ENCODE assay signal across 9 cellular contexts in genomic region chr16:83954577-83955016, GRCh38. TPM values are rescaled to one million over a fixed set of nuclear protein-coding genes. Genes with fewer than 3 reads are reported as not detected.
DNase-seq lines count a peak whose midpoint lies in the region; ATAC-seq and TF ChIP-seq lines count a peak whose summit lies in the region.
"Had no signal": no experiment of that assay in that cellular context is flagged by ENCODE, and none has a peak within 500 bp of the region (broad histone marks: within the 10 kb centered on the region; RNA-seq: fewer than 3 reads in every experiment).

No MANE protein-coding gene starts in this region.

- POLR2A ChIA-PET in naive thymus-derived CD4-positive, alpha-beta T cell (lab: Charles Lee): no interaction called here

- no peaks in the 10 kb centered on the region for H3K9me3 ChIP-seq in naive thymus-derived CD4-positive, alpha-beta T cell (ENCODE audit: control insufficient read depth in 2 of 3, low read length in 3 of 3)

- no peak for TF ChIP-seq CTCF in AG10803 (conservative IDR thresholded peaks at IDR 0.05; ENCODE audit: low read length)
- no peak for TF ChIP-seq CTCF in NB4 (IDR thresholded peaks at IDR 0.05; ENCODE audit: low read depth, low read length)

- peaks cover 7 to 36% (median 17%) of the 10 kb centered on the region in 5 donors for H3K27me3 Mint-ChIP-seq in naive thymus-derived CD4-positive, alpha-beta T cell

- no peak overlapping the region; the same call in none of the 2 replicates for H3K4me3 ChIP-seq in AG10803 (ENCODE audit: low read length)
- H3K4me3 ChIP-seq in NB4 (ENCODE audit: low read depth, low read length): no peak overlapping the region
- no peak overlapping the region for H3K4me3 ChIP-seq in naive thymus-derived CD4-positive, alpha-beta T cell (ENCODE audit: low read length)

- peaks cover 0 to 6% of the 10 kb centered on the region in 2 donors for H3K27me3 ChIP-seq in naive thymus-derived CD4-positive, alpha-beta T cell (ENCODE audit: control insufficient read depth in 2 of 2, insufficient read depth in 2 of 2, low read length in 2 of 2)

- H3K36me3 ChIP-seq in naive thymus-derived CD4-positive, alpha-beta T cell (ENCODE audit: control insufficient read depth in 2 of 3, insufficient read depth in 3 of 3, low read length in 3 of 3): no peaks in the 10 kb centered on the region

- CTCF ChIA-PET in naive thymus-derived CD4-positive, alpha-beta T cell (lab: Charles Lee): no interaction called here

- DNase-seq in AG10803 (ENCODE audit: low read depth) (peak; percentile 65), NB4 (ENCODE audit: low read depth) (peak; percentile 39), epithelial cell of prostate (ENCODE audit: low read depth, low spot score) (no peak)
- no peak for DNase-seq in naive thymus-derived CD4-positive, alpha-beta T cell
- no peak for DNase-seq in stimulated activated CD8-positive, alpha-beta memory T cell treated with anti-CD3 and anti-CD28 coated beads, Interleukin-4, amount 100 ng/mL, for 48 hours
- DNase-seq in effector CD4-positive, alpha-beta T cell: no peak
- no peak for DNase-seq in activated naive CD4-positive, alpha-beta T cell (lab: John Stamatoyannopoulos, UW)

- no peak overlapping the region for H3K27ac Mint-ChIP-seq in naive thymus-derived CD4-positive, alpha-beta T cell

- no peak for TF ChIP-seq POLR2A in NB4 (IDR thresholded peaks at IDR 0.05; ENCODE audit: extremely low read depth, insufficient read length)

- H3K4me1 Mint-ChIP-seq in naive thymus-derived CD4-positive, alpha-beta T cell: peaks cover 0 to 12% (median 9%) of the 10 kb centered on the region in 7 donors

- peak overlapping the region; percentile 79 for H3K27ac ChIP-seq in epithelial cell of prostate
- no peak overlapping the region for H3K27ac ChIP-seq in naive thymus-derived CD4-positive, alpha-beta T cell (ENCODE audit: low read depth, low read length)

- H3K4me1 ChIP-seq in naive thymus-derived CD4-positive, alpha-beta T cell (ENCODE audit: control insufficient read depth in 2 of 2, insufficient read depth in 2 of 2, low read length in 2 of 2): peaks cover 0 to 14% of the 10 kb centered on the region in 2 donors

- peak; percentile 45 for ATAC-seq in naive thymus-derived CD4-positive, alpha-beta T cell
- ATAC-seq in HG03159 (IDR thresholded peaks at IDR 0.05; ENCODE audit: unreplicated experiment): no peak

- intact Hi-C loops in naive thymus-derived CD4-positive, alpha-beta T cell (cut with micrococcal nuclease): loop anchor here (5.0 to 10.0 kb wide), 2 partner anchors 110 to 127 kb away; no protein-coding TSS in a partner anchor

- no peaks in the 10 kb centered on the region for H3K9me3 Mint-ChIP-seq in naive thymus-derived CD4-positive, alpha-beta T cell
- H3K9me3 Mint-ChIP-seq: T-helper 1 cell treated with Interleukin-12 subunit alpha and Interleukin-12 subunit beta and Interleukin-4 antibody, amounts not matched to agents 30 μg/mL and 1 μg/mL, for 36 hours had no signal

- H3K4me3 Mint-ChIP-seq in naive thymus-derived CD4-positive, alpha-beta T cell: peak overlapping the region in 5 of 10 donors; percentile 23 to 68 (median 52)

- peaks cover 0 to 4% (median 0%) of the 10 kb centered on the region in 5 donors for H3K36me3 Mint-ChIP-seq in naive thymus-derived CD4-positive, alpha-beta T cell

RNA-seq across cellular contexts. Expression of gene OSGIN1, which starts 1.6 kb away (rescaled TPM):
- 1 to 10 TPM in 3 of 5 experiments, under 1 TPM in 2; 0.34 to 8.4 (median 1.3) TPM for total RNA-seq in naive thymus-derived CD4-positive, alpha-beta T cell
- polyA plus RNA-seq in naive thymus-derived CD4-positive, alpha-beta T cell: under 1 TPM in 1 of 2 donors, not detected in 1; 0.59 TPM

RNA-seq across cellular contexts. Expression of gene NECAB2, which starts 13.4 kb away (rescaled TPM):
- total RNA-seq in naive thymus-derived CD4-positive, alpha-beta T cell: not detected
- polyA plus RNA-seq in naive thymus-derived CD4-positive, alpha-beta T cell: not detected

RNA-seq across cellular contexts. Expression of gene MLYCD, which starts 55.7 kb away (rescaled TPM):
- 10 to 100 TPM in 2 of 5 experiments, 1 to 10 TPM in 3; 6.6 to 11.4 (median 8.1) TPM for total RNA-seq in naive thymus-derived CD4-positive, alpha-beta T cell
- polyA plus RNA-seq in naive thymus-derived CD4-positive, alpha-beta T cell: 1 to 10 TPM; 1.8 to 2.6 TPM

Comparison
In these comparisons a context has a peak if more than half of its experiments do, and no peak if none do; other contexts are left out.
1. DNase-seq: peak in AG10803 (single experiment) and NB4 (single experiment); none in epithelial cell of prostate (single experiment), naive thymus-derived CD4-positive, alpha-beta T cell (0 of 9), stimulated activated CD8-positive, alpha-beta memory T cell treated with anti-CD3 and anti-CD28 coated beads, Interleukin-4, amount 100 ng/mL, for 48 hours (single experiment), effector CD4-positive, alpha-beta T cell (single experiment) and activated naive CD4-positive, alpha-beta T cell (0 of 4).